24 cellular contexts compared by ENCODE assay signal in the genomic region with DNA sequence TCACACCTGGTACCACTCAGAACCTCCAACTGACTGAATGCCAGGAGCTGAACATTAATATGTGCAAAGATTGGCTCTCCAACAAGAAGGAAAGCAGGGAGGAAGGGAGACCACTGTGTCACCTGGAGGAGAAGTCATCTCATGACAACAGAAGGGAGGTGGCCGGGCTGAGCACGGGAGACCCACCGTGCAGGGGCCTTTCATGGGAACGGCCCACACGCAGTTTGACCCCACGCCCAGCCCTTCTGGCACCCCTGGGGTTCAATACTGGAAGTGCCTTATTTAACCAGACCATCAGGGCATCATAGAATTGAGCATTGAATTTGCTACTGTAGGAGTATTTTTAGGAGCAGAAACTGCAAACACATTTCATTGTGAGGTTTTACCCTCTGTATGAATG.
A peak's percentile ranks its signal among the peaks of the same experiment; 100 is the strongest.
DNase-seq lines count a peak whose midpoint lies in the region; ATAC-seq, FAIRE-seq and TF ChIP-seq lines count a peak whose summit lies in the region.
"Had no signal": no experiment of that assay in that cellular context is flagged by ENCODE, and none has a peak within 500 bp of the region (broad histone marks: within the 10 kb centered on the region; RNA-seq: fewer than 3 reads in every experiment).

No MANE protein-coding gene starts in this region.

- H3K4me1 ChIP-seq in GM12878 (ENCODE audit: control insufficient read depth, insufficient read depth, low read length) = peaks cover 20% of the 10 kb centered on the region
- no peaks in the 10 kb centered on the region for H3K4me1 ChIP-seq in HAP-1
- H3K4me1 ChIP-seq: adrenal gland had no signal

- H3K27me3 ChIP-seq in GM12878 (replicated peaks in 1 of 2; ENCODE audit: control insufficient read depth in 2 of 2, insufficient read depth in 2 of 2, low read length in 1 of 2) = no peaks in the 10 kb centered on the region
- H3K27me3 ChIP-seq in HAP-1 (ENCODE audit: low read depth) = no peaks in the 10 kb centered on the region
- H3K27me3 ChIP-seq: adrenal gland, breast epithelium, upper lobe of left lung had no signal

- H3K36me3 ChIP-seq in GM12878 (ENCODE audit: control insufficient read depth in 2 of 2, insufficient read depth in 2 of 2, low read length in 1 of 2) (no peaks in the 10 kb centered on the region), HAP-1 (replicated peaks) (no peaks in the 10 kb centered on the region; the same call in 1 of the 2 replicates)
- H3K36me3 ChIP-seq: breast epithelium had no signal

- H2AFZ ChIP-seq in GM12878 (ENCODE audit: control insufficient read depth, low read depth, low read length) = no peak overlapping the region

- CTCF ChIA-PET in GM12878 (lab: Yijun Ruan, JAX) = interaction anchor here (1.2 to 6.4 kb wide), 4 partner anchors 117 to 148 kb away, joined by 3 to 48 read pairs (median 12); partner anchors contain the start of gene NFATC1

- peaks cover 17% of the 10 kb centered on the region for H3K4me1 Mint-ChIP-seq in CD14-positive monocyte
- no peaks in the 10 kb centered on the region for H3K4me1 Mint-ChIP-seq in HFFc6 (ENCODE audit: low read depth)

- no peak for TF ChIP-seq EP300 in GM12878 (IDR thresholded peaks at IDR 0.05; ENCODE audit: borderline replicate concordance in 1 of 2, control insufficient read depth in 1 of 2, low read depth in 2 of 2, low read length in 2 of 2)

- in situ Hi-C loops in GM12878 (cut with MboI) (no loop called here), HAP-1 (cut with MboI; ENCODE audit: low sequenced_read_pairs) (no loop called here)

- no peak overlapping the region for H3K4me3 Mint-ChIP-seq in CD14-positive monocyte
- H3K4me3 Mint-ChIP-seq in HFFc6 = no peak overlapping the region
- H3K4me3 Mint-ChIP-seq: memory B cell had no signal

- H3K9ac ChIP-seq in GM12878 (ENCODE audit: control insufficient read depth, insufficient read depth, low read length) = no peak overlapping the region
- H3K9ac ChIP-seq: KMS-11 had no signal

- POLR2A ChIA-PET in GM12878 (lab: Charles Lee) = interaction anchor here (1.3 kb wide), 1 partner anchor 146 kb away, joined by 3 read pairs; no protein-coding TSS in a partner anchor

- SMC1A ChIA-PET in GM12878 (lab: Charles Lee; ENCODE audit: uncharacterized antibody, unreplicated experiment) = interaction anchor here (1.1 to 1.9 kb wide), 5 partner anchors 85 to 148 kb away, joined by 3 to 8 read pairs (median 3); no protein-coding TSS in a partner anchor

- no peak overlapping the region for H3K4me2 ChIP-seq in GM12878 (ENCODE audit: control insufficient read depth, insufficient read depth)
- H3K4me2 ChIP-seq: KMS-11 had no signal

- TF ChIP-seq CTCF in CD14-positive monocyte (IDR thresholded peaks at IDR 0.05) (no peak), HFFc6 (IDR thresholded peaks at IDR 0.05) (peak; percentile 8; the same call in 1 of the 2 replicates), GM12878 (IDR thresholded peaks at IDR 0.05 in 2 of 3, conservative IDR thresholded peaks at IDR 0.05 in 1 of 3; ENCODE audit: control insufficient read depth in 2 of 3, extremely low read depth in 1 of 3, insufficient read depth in 1 of 3, low read depth in 3 of 3, low read length in 3 of 3) (no peak)

- DNase-seq in CD14-positive monocyte (ENCODE audit: low spot score) (peak; percentile 30), HFFc6 (no peak), GM12878 (ENCODE audit: low read depth, low spot score) (no peak), sciatic nerve (ENCODE audit: low spot score) (peak; percentile 47), HAP-1 (ENCODE audit: low spot score in 2 of 2) (no peak), SK-N-DZ (ENCODE audit: low spot score) (no peak)
- DNase-seq: activated CD4-positive, alpha-beta T cell treated with anti-CD3 and anti-CD28 coated beads for 1 hour; C1 segment of cervical spinal cord; NCI-H187; NCI-H774; SHP77 treated with DMSO at 0.1 percent for 48 hours; stimulated activated CD4-positive, alpha-beta T cell treated with anti-CD3 and anti-CD28 coated beads, Interleukin-12 subunit alpha, Interleukin-12 subunit beta, amount 100 ng/mL, for 4 hours; T-cell had no signal

- H3K27ac Mint-ChIP-seq in CD14-positive monocyte (peak overlapping the region in 1 of 7 donors; percentile 25), HFFc6 (no peak overlapping the region)

- TF ChIP-seq RAD21 in GM12878 (IDR thresholded peaks at IDR 0.05; ENCODE audit: insufficient read depth, low read depth, low read length) = no peak

- H3K9me3 Mint-ChIP-seq in CD14-positive monocyte = peaks cover 0 to 5% (median 0%) of the 10 kb centered on the region in 7 donors
- H3K9me3 Mint-ChIP-seq in HFFc6 = no peaks in the 10 kb centered on the region
- H3K9me3 Mint-ChIP-seq: memory B cell; naive thymus-derived CD8-positive, alpha-beta T cell; T-cell had no signal

- H3K4me3 ChIP-seq in GM12878 (no peak overlapping the region), HAP-1 (no peak overlapping the region)
- H3K4me3 ChIP-seq: adrenal gland, breast epithelium, coronary artery, upper lobe of left lung had no signal

- no peak overlapping the region for H3K27ac ChIP-seq in GM12878 (ENCODE audit: control insufficient read depth, insufficient read depth)
- H3K27ac ChIP-seq: adrenal gland, breast epithelium, KMS-11 had no signal

- RAD21 ChIA-PET in GM12878 (lab: Charles Lee; ENCODE audit: unreplicated experiment) = interaction anchor here (1.0 to 2.0 kb wide), 3 partner anchors 131 to 147 kb away, joined by 4 to 5 read pairs (median 5); partner anchors contain the start of gene NFATC1

- peak; percentile 18 for FAIRE-seq in GM12878 (lab: Jason Lieb, UNC)
- FAIRE-seq: G401.6, HTR-8/SVneo, TTC549 had no signal

- H3K36me3 Mint-ChIP-seq in CD14-positive monocyte (peaks cover 29 to 30% of the 10 kb centered on the region in 2 donors), HFFc6 (ENCODE audit: low read depth) (no peaks in the 10 kb centered on the region)

- H3K79me2 ChIP-seq in GM12878 (ENCODE audit: control insufficient read depth, insufficient read depth, low read length) = no peaks in the 10 kb centered on the region

- no peaks in the 10 kb centered on the region for H4K20me1 ChIP-seq in GM12878 (ENCODE audit: control insufficient read depth, insufficient read depth)

- no peak for TF ChIP-seq POLR2A in GM12878 (IDR thresholded peaks at IDR 0.05; ENCODE audit: low read depth, low read length)

- intact Hi-C loops in CD14-positive monocyte (cut with micrococcal nuclease) (loop anchor here (2.0 kb wide), 2 partner anchors 147 to 149 kb away; no protein-coding TSS in a partner anchor), GM12878 (cut with micrococcal nuclease; ENCODE audit: unreplicated experiment) (loop anchor here (1.0 to 5.0 kb wide), 3 partner anchors 117 to 146 kb away; partner anchors contain the start of gene NFATC1), sciatic nerve (cut with DNase I) (loop anchor here (5.0 kb wide), 2 partner anchors 130 to 145 kb away; partner anchors contain the start of gene NFATC1)

- H3K27me3 Mint-ChIP-seq in CD14-positive monocyte (ENCODE audit: low read depth in 3 of 3) (peaks cover 7 to 26% (median 15%) of the 10 kb centered on the region in 3 donors), HFFc6 (ENCODE audit: insufficient read depth) (peaks cover 5% of the 10 kb centered on the region)
- H3K27me3 Mint-ChIP-seq: memory B cell, T-cell had no signal

- H3K9me3 ChIP-seq in GM12878 (replicated peaks; ENCODE audit: control insufficient read depth, insufficient read depth, low read length) (no peaks in the 10 kb centered on the region), HAP-1 (no peaks in the 10 kb centered on the region)
- H3K9me3 ChIP-seq: adrenal gland, breast epithelium, upper lobe of left lung had no signal

- no TSS peak for BruUV-seq in GM12878 (replicated peaks; lab: Mats Ljungman, UMichigan)

- 76% methylated on average over 6 of the region's 6 CpGs for WGBS in GM12878 (ENCODE audit: insufficient coverage, insufficient replicate concordance, low lambda C conversion rate, missing lambda C conversion rate)

- ATAC-seq in GM12878 (no peak), sciatic nerve (no peak), esophagus mucosa (no peak)
- ATAC-seq: naive thymus-derived CD8-positive, alpha-beta T cell; T-cell had no signal

TF ChIP-seq in GM12878, 131 proteins besides CTCF, POLR2A, EP300 and RAD21:
- TF ChIP-seq WRNIP1 (IDR thresholded peaks at IDR 0.05; ENCODE audit: borderline replicate concordance, low read depth, low read length) (no peak), CREM (IDR thresholded peaks at IDR 0.05; ENCODE audit: low read depth) (no peak), MXI1 (IDR thresholded peaks at IDR 0.05; ENCODE audit: low read depth, low read length) (no peak), CBFB (IDR thresholded peaks at IDR 0.05; ENCODE audit: low read depth) (no peak), TBL1XR1 (IDR thresholded peaks at IDR 0.05; ENCODE audit: low read depth, low read length) (no peak), RUNX3 (IDR thresholded peaks at IDR 0.05; ENCODE audit: low read length) (no peak), JUNB (IDR thresholded peaks at IDR 0.05) (no peak)
- TF ChIP-seq, protein P1, sequence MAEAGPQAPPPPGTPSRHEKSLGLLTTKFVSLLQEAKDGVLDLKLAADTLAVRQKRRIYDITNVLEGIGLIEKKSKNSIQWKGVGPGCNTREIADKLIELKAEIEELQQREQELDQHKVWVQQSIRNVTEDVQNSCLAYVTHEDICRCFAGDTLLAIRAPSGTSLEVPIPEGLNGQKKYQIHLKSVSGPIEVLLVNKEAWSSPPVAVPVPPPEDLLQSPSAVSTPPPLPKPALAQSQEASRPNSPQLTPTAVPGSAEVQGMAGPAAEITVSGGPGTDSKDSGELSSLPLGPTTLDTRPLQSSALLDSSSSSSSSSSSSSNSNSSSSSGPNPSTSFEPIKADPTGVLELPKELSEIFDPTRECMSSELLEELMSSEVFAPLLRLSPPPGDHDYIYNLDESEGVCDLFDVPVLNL (IDR thresholded peaks at IDR 0.05; ENCODE audit: low read depth, low read length) = no peak

Comparison
In these comparisons a context has a peak if more than half of its experiments do, and no peak if none do; other contexts are left out.
1. DNase-seq: peak in CD14-positive monocyte (single experiment) and sciatic nerve (single experiment); none in HFFc6 (single experiment), GM12878 (single experiment), HAP-1 (0 of 2) and SK-N-DZ (single experiment).